ENCODE assay signal across 12 cellular contexts in the genomic region with DNA sequence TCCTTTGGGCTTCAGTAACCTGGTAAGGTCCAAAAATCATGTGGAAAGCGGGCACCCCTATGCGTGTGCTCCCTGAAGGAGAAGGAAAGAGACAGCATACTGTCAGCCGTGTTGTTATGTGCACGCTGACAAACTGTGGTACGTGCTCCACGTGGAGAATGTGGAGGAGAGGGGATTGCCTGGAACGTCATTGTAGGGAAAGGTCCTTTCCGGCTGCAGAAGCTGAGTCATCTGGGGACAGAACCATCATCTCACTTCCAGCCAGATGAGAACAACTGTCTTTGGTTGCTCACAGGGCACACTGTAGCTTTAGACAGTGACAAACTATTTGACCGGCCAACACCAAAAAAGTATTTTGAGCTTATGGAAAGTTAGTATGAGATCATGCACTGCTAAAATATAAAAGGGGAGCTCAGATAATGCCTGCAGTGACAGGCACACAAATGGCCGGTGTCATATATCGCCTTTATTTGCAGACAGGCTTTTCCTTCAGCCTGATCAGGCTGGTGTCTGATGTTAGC. TPM values are rescaled to one million over a fixed set of nuclear protein-coding genes. Genes with fewer than 3 reads are reported as not detected.
A peak's percentile ranks its signal among the peaks of the same experiment; 100 is the strongest.
DNase-seq lines count a peak whose midpoint lies in the region; ATAC-seq and TF ChIP-seq lines count a peak whose summit lies in the region.
"Had no signal": no experiment of that assay in that cellular context is flagged by ENCODE, and none has a peak within 500 bp of the region (broad histone marks: within the 10 kb centered on the region; RNA-seq: fewer than 3 reads in every experiment).

No MANE protein-coding gene starts in this region.

- no peaks in the 10 kb centered on the region for H4K20me1 ChIP-seq in osteoblast (ENCODE audit: insufficient read depth, low read length)

- no peaks in the 10 kb centered on the region for H3K27me3 ChIP-seq in body of pancreas
- H3K27me3 ChIP-seq in osteoblast (ENCODE audit: insufficient read depth, low read length): no peaks in the 10 kb centered on the region

- CTCF ChIA-PET in RWPE1 (lab: Yijun Ruan, JAX): interaction anchor here (0.6 kb wide), 1 partner anchor 20 kb away, joined by 3 read pairs; no protein-coding TSS in a partner anchor

- H3K4me2 ChIP-seq in osteoblast (ENCODE audit: insufficient read depth, low read length): peak overlapping the region; percentile 23

- POLR2A ChIA-PET in RWPE1 (lab: Yijun Ruan, JAX; ENCODE audit: low non-redundant PET): no interaction called here

- intact Hi-C loops in body of pancreas (cut with DNase I): no loop called here

- H3K27ac ChIP-seq in body of pancreas (peak overlapping the region; percentile 23 to 67 (median 52)), osteoblast (ENCODE audit: low read depth, low read length) (peak overlapping the region; percentile 87), RWPE1 (no peak overlapping the region)

- H3K9me3 ChIP-seq in body of pancreas (no peaks in the 10 kb centered on the region), osteoblast (ENCODE audit: low read depth, low read length) (no peaks in the 10 kb centered on the region)

- H3K4me1 ChIP-seq in body of pancreas (peaks cover 25% of the 10 kb centered on the region), osteoblast (ENCODE audit: insufficient read depth, low read length) (peaks cover 31% of the 10 kb centered on the region)

- WGBS in body of pancreas, 2 donors: 41 to 52% methylated on average over 11 of the region's 11 CpGs

- DNase-seq in DMS53 treated with DMSO at 0.1 percent for 48 hours (lab: John Stamatoyannopoulos, UW; ENCODE audit: unreplicated experiment) (peak; percentile 81), M059J (ENCODE audit: low read depth) (peak; percentile 85), body of pancreas (peak in 3 of 4 donors; percentile 20 to 33 (median 28)), osteoblast (ENCODE audit: insufficient read length, low spot score, missing footprints) (no peak), RWPE1 (ENCODE audit: low spot score) (no peak), glomerular visceral epithelial cell (ENCODE audit: extremely low spot score) (no peak), COLO829 (ENCODE audit: low spot score) (no peak)
- DNase-seq: activated CD8-positive, alpha-beta memory T cell treated with anti-CD3 and anti-CD28 coated beads, Interleukin-2, amount 50 U/mL, for 48 hours; CD4-positive, alpha-beta memory T cell; effector memory CD4-positive, alpha-beta T cell; HCEC 1CT; hypothalamus had no signal

- peak; percentile 64 for ATAC-seq in body of pancreas

- no peak for TF ChIP-seq POLR2A in body of pancreas (IDR thresholded peaks at IDR 0.05)

- no peak overlapping the region for H3K4me3 ChIP-seq in body of pancreas
- no peak overlapping the region for H3K4me3 ChIP-seq in osteoblast (ENCODE audit: insufficient read depth, low read length)

- TF ChIP-seq CTCF in body of pancreas (IDR thresholded peaks at IDR 0.05): no peak
- no peak for TF ChIP-seq CTCF in osteoblast (IDR thresholded peaks at IDR 0.05; ENCODE audit: extremely low read depth, low read depth, low read length)
- TF ChIP-seq CTCF in RWPE1 (conservative IDR thresholded peaks at IDR 0.05; ENCODE audit: low read depth): no peak

- peak overlapping the region; percentile 43 for H2AFZ ChIP-seq in osteoblast (ENCODE audit: low read length)

- no peaks in the 10 kb centered on the region for H3K79me2 ChIP-seq in osteoblast (ENCODE audit: insufficient read depth, low read length)

- no peaks in the 10 kb centered on the region for H3K36me3 ChIP-seq in body of pancreas (replicated peaks in 1 of 2; ENCODE audit: insufficient read depth in 1 of 2, low read depth in 2 of 2)
- no peaks in the 10 kb centered on the region for H3K36me3 ChIP-seq in osteoblast (ENCODE audit: insufficient read depth, low read length)

RNA-seq across cellular contexts. Expression of a gene that starts 38.8 kb away (rescaled TPM):
- 0.10 and 0.20 TPM in 2 replicates for total RNA-seq in M059J (2014; rRNA removed; shearing (Covaris generic))
- total RNA-seq in body of pancreas (100 to 1,000 TPM; 130 to 229 TPM), osteoblast (62.6 and 69.5 TPM in 2 replicates)

Comparison
In these comparisons a context has a peak if more than half of its experiments do, and no peak if none do; other contexts are left out.
1. DNase-seq: peak in DMS53 treated with DMSO at 0.1 percent for 48 hours (single experiment), M059J (single experiment) and body of pancreas (3 of 4); none in osteoblast (single experiment), RWPE1 (single experiment), glomerular visceral epithelial cell (single experiment) and COLO829 (single experiment).
2. RNA of a gene that starts 38.8 kb away (total RNA-seq): 130 to 229 TPM in body of pancreas and 62.6 to 69.5 TPM in osteoblast; 0.10 to 0.20 TPM in M059J; every median in the first group is over 10 times any median in the second.